Comparison of ENCODE assay signal across 15 cellular contexts in the genomic region with DNA sequence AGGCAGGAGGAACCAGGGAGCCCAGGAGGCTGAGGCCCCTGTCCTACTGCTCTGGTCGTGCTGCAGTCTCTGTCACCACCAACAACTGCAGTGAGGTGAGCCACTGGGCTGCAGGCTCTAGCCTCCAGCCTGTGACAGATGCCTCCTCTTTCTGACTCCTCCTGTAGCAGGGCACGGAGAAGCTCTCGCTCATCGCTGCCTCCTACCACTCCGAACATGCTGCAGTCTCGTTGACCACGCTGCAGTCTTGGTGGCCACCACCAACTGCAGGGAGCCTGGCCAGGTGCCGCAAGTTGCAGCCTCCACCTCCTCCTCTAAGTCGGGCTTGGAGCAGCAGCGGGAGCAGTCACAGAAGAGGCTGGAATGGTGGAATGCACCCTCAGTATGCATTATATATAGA. TPM values are rescaled to one million over a fixed set of nuclear protein-coding genes. Genes with fewer than 3 reads are reported as not detected.
DNase-seq lines count a peak whose midpoint lies in the region; ATAC-seq, FAIRE-seq and TF ChIP-seq lines count a peak whose summit lies in the region.
"Had no signal": no experiment of that assay in that cellular context is flagged by ENCODE, and none has a peak within 500 bp of the region (broad histone marks: within the 10 kb centered on the region; RNA-seq: fewer than 3 reads in every experiment).

No MANE protein-coding gene starts in this region.

- H4K5ac ChIP-seq in IMR-90 (ENCODE audit: low read depth, low read length) = no peak overlapping the region

- no peak for FAIRE-seq in kidney (lab: Jason Lieb, UNC)
- FAIRE-seq: A549 had no signal

- 0 out of 4 replicates have a peak, but pooled peaks cover 0 to 2% of the 10 kb centered on the region in 2 experiments for H3K79me1 ChIP-seq in IMR-90 (ENCODE audit: low read depth in 1 of 2, low read length in 2 of 2)

- H3K4me3 Mint-ChIP-seq in chondrocyte (ENCODE audit: unreplicated experiment) = no peak overlapping the region
- H3K4me3 Mint-ChIP-seq: CD4-positive, alpha-beta memory T cell; GM23338; HFFc6 had no signal

- H3K4ac ChIP-seq in IMR-90 (ENCODE audit: low read depth, low read length) = no peak overlapping the region

- H2BK15ac ChIP-seq in IMR-90 (ENCODE audit: low read depth, low read length) = no peak overlapping the region

- no peak overlapping the region for H3K56ac ChIP-seq in IMR-90 (ENCODE audit: extremely low read depth, insufficient read depth, low read length)

- WGBS in IMR-90 (ENCODE audit: extremely low coverage in 2 of 2, insufficient read length in 1 of 2), 2 experiments = no CpG with 5 or more reads among the region's 10 CpGs

- DNase-seq in IMR-90 = no peak
- DNase-seq in chondrocyte (ENCODE audit: low spot score) = peak; percentile 76
- DNase-seq in kidney = peak; percentile 56
- no peak for DNase-seq in germinal center (ENCODE audit: low spot score)
- DNase-seq: DMS79, HCEC 1CT, HFFc6 had no signal

- H2BK20ac ChIP-seq in IMR-90 (ENCODE audit: low read depth, low read length) = no peak overlapping the region

- H4K8ac ChIP-seq in IMR-90 (ENCODE audit: low read depth in 2 of 2, low read length in 2 of 2) = no peak overlapping the region

- TF ChIP-seq RAD21 in IMR-90 (IDR thresholded peaks at IDR 0.05; ENCODE audit: low read length) = no peak

- no peak overlapping the region for H3K27ac Mint-ChIP-seq in chondrocyte (ENCODE audit: unreplicated experiment)
- H3K27ac Mint-ChIP-seq: CD4-positive, alpha-beta memory T cell; GM23338; HFFc6 had no signal

- H3K27ac ChIP-seq in IMR-90 (ENCODE audit: insufficient read depth, low read length) (no peak overlapping the region), kidney (ENCODE audit: low read depth in 2 of 2, low read length in 2 of 2) (no peak overlapping the region)
- H3K27ac ChIP-seq: A549, C4-2B had no signal

- ATAC-seq in IMR-90 (ENCODE audit: low read depth) (no peak), GM19463 (IDR thresholded peaks at IDR 0.05; ENCODE audit: unreplicated experiment) (no peak), HG02970 (IDR thresholded peaks at IDR 0.05; ENCODE audit: low FRiP score, unreplicated experiment) (no peak)

- H2AK9ac ChIP-seq in IMR-90 (replicated peaks; ENCODE audit: low read depth, low read length, poor library complexity) = no peak overlapping the region

- H3K4me1 ChIP-seq in IMR-90 (ENCODE audit: control insufficient read depth, insufficient read depth, low read length) (peaks cover 4% of the 10 kb centered on the region; the same call in 1 of the 2 replicates), kidney (ENCODE audit: control insufficient read depth in 1 of 2, insufficient read depth in 1 of 2, low read depth in 1 of 2, low read length in 2 of 2) (peaks cover 0 to 5% of the 10 kb centered on the region in 2 donors)
- H3K4me1 ChIP-seq: A549, BE2C had no signal

- H3K14ac ChIP-seq in IMR-90 (replicated peaks; ENCODE audit: low read depth, low read length) = no peak overlapping the region

- no peaks in the 10 kb centered on the region for H3K9me3 ChIP-seq in IMR-90 (ENCODE audit: control insufficient read depth, insufficient read depth, low read length)
- H3K9me3 ChIP-seq in kidney (ENCODE audit: control insufficient read depth in 1 of 2, low read length in 2 of 2) = no peaks in the 10 kb centered on the region
- H3K9me3 ChIP-seq: A549, BE2C had no signal

- no peak overlapping the region for H3K4me3 ChIP-seq in IMR-90 (ENCODE audit: insufficient read depth, low read depth, low read length)
- no peak overlapping the region for H3K4me3 ChIP-seq in kidney (ENCODE audit: low read length in 2 of 2)
- H3K4me3 ChIP-seq: A549, GM12878, GM23338 had no signal

- POLR2A ChIA-PET in IMR-90 (lab: Charles Lee; ENCODE audit: unreplicated experiment) = no interaction called here

- H3K9ac ChIP-seq in IMR-90 (ENCODE audit: low read depth, low read length) (no peak overlapping the region), kidney (ENCODE audit: low read length in 2 of 2) (no peak overlapping the region)

- no peak for TF ChIP-seq CTCF in IMR-90 (conservative IDR thresholded peaks at IDR 0.05; ENCODE audit: low read depth, low read length)
- no peak for TF ChIP-seq CTCF in chondrocyte (IDR thresholded peaks at IDR 0.05)
- TF ChIP-seq CTCF in kidney (IDR thresholded peaks at IDR 0.05; ENCODE audit: borderline replicate concordance, extremely low read depth, insufficient read depth) = no peak

- no peak overlapping the region for H3K18ac ChIP-seq in IMR-90 (ENCODE audit: low read depth, low read length)

- H4K91ac ChIP-seq in IMR-90 (ENCODE audit: insufficient read depth, low read depth, low read length) = no peak overlapping the region

- peak overlapping the region; percentile 5 for H2AFZ ChIP-seq in IMR-90 (replicated peaks; ENCODE audit: low read length, poor library complexity)

- no peak overlapping the region for H2BK5ac ChIP-seq in IMR-90 (ENCODE audit: low read depth, low read length, poor library complexity, severe bottlenecking)

- no peak overlapping the region for H2BK120ac ChIP-seq in IMR-90 (ENCODE audit: low read depth, low read length)

- peaks cover 13% of the 10 kb centered on the region for H3K27me3 Mint-ChIP-seq in chondrocyte (ENCODE audit: low read depth)

- no TSS peak for BruUV-seq in IMR-90 (replicated peaks; lab: Mats Ljungman, UMichigan)

- H3K36me3 Mint-ChIP-seq in chondrocyte (ENCODE audit: low read depth) = no peaks in the 10 kb centered on the region
- H3K36me3 Mint-ChIP-seq: CD4-positive, alpha-beta memory T cell had no signal

- H3K23ac ChIP-seq in IMR-90 (ENCODE audit: low read depth, low read length) = no peak overlapping the region

- H4K20me1 ChIP-seq in IMR-90 (ENCODE audit: insufficient read depth, low read length) = no peaks in the 10 kb centered on the region

- CTCF ChIA-PET in IMR-90 (lab: Yijun Ruan, JAX) = interaction anchor here (1.2 to 1.4 kb wide), 2 partner anchors 22 to 171 kb away, joined by 3 read pairs; partner anchors contain the start of gene VOPP1

- H3K4me1 Mint-ChIP-seq in chondrocyte (ENCODE audit: low read depth) = no peaks in the 10 kb centered on the region
- H3K4me1 Mint-ChIP-seq: GM23338 had no signal

- no peaks in the 10 kb centered on the region; the same call in 1 of the 2 replicates for H3K27me3 ChIP-seq in IMR-90 (ENCODE audit: control insufficient read depth, insufficient read depth, low read length)
- H3K27me3 ChIP-seq: BE2C had no signal

- no peaks in the 10 kb centered on the region for H3K36me3 ChIP-seq in IMR-90 (ENCODE audit: control insufficient read depth, insufficient read depth, low read length)
- no peaks in the 10 kb centered on the region for H3K36me3 ChIP-seq in kidney (ENCODE audit: control insufficient read depth in 1 of 2, insufficient read depth in 2 of 2, low read length in 2 of 2)
- H3K36me3 ChIP-seq: BE2C had no signal

- intact Hi-C loops in IMR-90 (cut with micrococcal nuclease) = no loop called here
- intact Hi-C loops in kidney (cut with DNase I) = no loop called here

- no peak overlapping the region for H3K4me2 ChIP-seq in IMR-90 (ENCODE audit: low read depth, low read length)
- H3K4me2 ChIP-seq: A549, GM23338 had no signal

- H2AK5ac ChIP-seq in IMR-90 (ENCODE audit: low read depth, low read length) = no peak overlapping the region; the same call in 1 of the 2 replicates

- dilution Hi-C loops in IMR-90 (cut with HindIII; ENCODE audit: low sequenced_read_pairs, unreplicated experiment) = no loop called here

- in situ Hi-C loops in IMR-90 (cut with MboI; ENCODE audit: low sequenced_read_pairs) = loop anchor here (5.0 to 10.0 kb wide), 2 partner anchors 157 to 320 kb away; no protein-coding TSS in a partner anchor

- no peak for TF ChIP-seq POLR2A in IMR-90 (IDR thresholded peaks at IDR 0.05; ENCODE audit: low read depth, low read length)

- H3K9me3 Mint-ChIP-seq in chondrocyte (ENCODE audit: low read depth) = no peaks in the 10 kb centered on the region
- H3K9me3 Mint-ChIP-seq: GM23338, HFFc6 had no signal

- peaks cover 13% of the 10 kb centered on the region for H3K9me1 ChIP-seq in IMR-90 (ENCODE audit: insufficient read depth, low read length)

TF ChIP-seq in IMR-90, 13 proteins besides CTCF, POLR2A, EP300 and RAD21 (continues in another document):
- TF ChIP-seq MXI1 (IDR thresholded peaks at IDR 0.05; ENCODE audit: borderline replicate concordance, low read depth, low read length) = no peak
- TF ChIP-seq MAZ (IDR thresholded peaks at IDR 0.05; ENCODE audit: borderline replicate concordance, low read depth, low read length) = no peak
- TF ChIP-seq, protein P1, sequence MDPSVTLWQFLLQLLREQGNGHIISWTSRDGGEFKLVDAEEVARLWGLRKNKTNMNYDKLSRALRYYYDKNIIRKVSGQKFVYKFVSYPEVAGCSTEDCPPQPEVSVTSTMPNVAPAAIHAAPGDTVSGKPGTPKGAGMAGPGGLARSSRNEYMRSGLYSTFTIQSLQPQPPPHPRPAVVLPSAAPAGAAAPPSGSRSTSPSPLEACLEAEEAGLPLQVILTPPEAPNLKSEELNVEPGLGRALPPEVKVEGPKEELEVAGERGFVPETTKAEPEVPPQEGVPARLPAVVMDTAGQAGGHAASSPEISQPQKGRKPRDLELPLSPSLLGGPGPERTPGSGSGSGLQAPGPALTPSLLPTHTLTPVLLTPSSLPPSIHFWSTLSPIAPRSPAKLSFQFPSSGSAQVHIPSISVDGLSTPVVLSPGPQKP (IDR thresholded peaks at IDR 0.05; ENCODE audit: borderline replicate concordance, low read depth, low read length) = no peak
- TF ChIP-seq MAFK (IDR thresholded peaks at IDR 0.05; ENCODE audit: low read depth, low read length) = no peak
- no peak for TF ChIP-seq FOS (IDR thresholded peaks at IDR 0.05; ENCODE audit: low read depth, low read length)
- TF ChIP-seq, protein P2, sequence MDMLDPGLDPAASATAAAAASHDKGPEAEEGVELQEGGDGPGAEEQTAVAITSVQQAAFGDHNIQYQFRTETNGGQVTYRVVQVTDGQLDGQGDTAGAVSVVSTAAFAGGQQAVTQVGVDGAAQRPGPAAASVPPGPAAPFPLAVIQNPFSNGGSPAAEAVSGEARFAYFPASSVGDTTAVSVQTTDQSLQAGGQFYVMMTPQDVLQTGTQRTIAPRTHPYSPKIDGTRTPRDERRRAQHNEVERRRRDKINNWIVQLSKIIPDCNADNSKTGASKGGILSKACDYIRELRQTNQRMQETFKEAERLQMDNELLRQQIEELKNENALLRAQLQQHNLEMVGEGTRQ (IDR thresholded peaks at IDR 0.05; ENCODE audit: low read depth, low read length) = no peak
- no peak for TF ChIP-seq RFX5 (IDR thresholded peaks at IDR 0.05; ENCODE audit: low read depth, low read length)
- no peak for TF ChIP-seq RCOR1 (IDR thresholded peaks at IDR 0.05; ENCODE audit: insufficient replicate concordance, low read length)
- TF ChIP-seq SMC3 (IDR thresholded peaks at IDR 0.05; ENCODE audit: low read depth, low read length) = no peak
- no peak for TF ChIP-seq NFE2L2 (IDR thresholded peaks at IDR 0.05; ENCODE audit: low read depth, low read length)
- no peak for TF ChIP-seq BHLHE40 (IDR thresholded peaks at IDR 0.05; ENCODE audit: low read depth, low read length)

RNA-seq across cellular contexts. Expression of gene VOPP1, which starts 22.1 kb away (rescaled TPM):
- total RNA-seq in IMR-90 (2012; rRNA removed) (94.5 and 94.7 TPM in 2 replicates), chondrocyte (69.2 to 78.5 TPM (median 71.6 TPM) in 3 replicates), kidney (98.7 TPM)
- polyA plus RNA-seq in IMR-90 (2012; rRNA removed) (54.5 and 60.2 TPM in 2 replicates), kidney (ENCODE audit: insufficient read depth, low read depth, low replicate concordance) (47.3 TPM)
- polyA plus RNA-seq in IMR-90 (2012; cell fraction: cytosol; rRNA removed) = 39.0 and 52.2 TPM in 2 replicates
- 26.0 and 27.4 TPM in 2 replicates for polyA plus RNA-seq in IMR-90 (2012; cell fraction: nucleus; rRNA removed; ENCODE audit: low replicate concordance)

Comparison
In these comparisons a context has a peak if more than half of its experiments do, and no peak if none do; other contexts are left out.
1. DNase-seq: peak in chondrocyte (single experiment) and kidney (single experiment); none in IMR-90 (single experiment) and germinal center (single experiment).